18 cellular contexts compared by ENCODE assay signal in the genomic region with DNA sequence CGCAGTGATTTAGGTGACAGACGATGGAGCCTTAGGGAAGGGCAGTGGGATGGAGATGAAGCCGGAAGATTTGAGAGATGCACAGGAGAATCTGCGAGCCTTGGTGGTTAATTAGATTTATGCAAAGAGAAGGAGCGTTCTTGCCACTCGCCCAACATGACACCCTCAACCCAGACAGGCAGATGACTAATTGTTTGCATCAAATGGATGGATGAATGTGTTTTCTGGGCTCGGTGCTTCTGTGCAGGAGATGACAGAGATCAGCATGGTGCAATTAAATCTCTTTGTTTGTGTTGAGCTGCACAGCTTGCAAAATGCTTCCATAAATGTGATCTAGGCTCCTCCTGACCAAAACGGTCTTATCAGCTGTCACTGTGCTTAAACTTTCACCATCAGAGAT.
"Had no signal": no experiment of that assay in that cellular context is flagged by ENCODE, and none has a peak within 500 bp of the region (broad histone marks: within the 10 kb centered on the region; RNA-seq: fewer than 3 reads in every experiment).

No MANE protein-coding gene starts in this region.

- DNase-seq: activated CD4-positive, alpha-beta T cell treated with anti-CD3 and anti-CD28 coated beads, Interleukin-2, amount 10 ng/mL, durations not matched to agents 7 days and 5 days; activated CD8-positive, alpha-beta T cell treated with anti-CD3 and anti-CD28 coated beads, Interleukin-2, amount 10 ng/mL, durations not matched to agents 7 days and 5 days; activated naive CD4-positive, alpha-beta T cell treated with anti-CD3 and anti-CD28 coated beads for 36 hours; activated T-cell treated with anti-CD3 and anti-CD28 coated beads, Interleukin-2, amount 50 U/mL, for 4 hours; aorta; cerebellar nuclear complex; effector CD4-positive, alpha-beta T cell; immature natural killer cell; kidney glomerular epithelial cell; left ventricle myocardium inferior; mammary epithelial cell; nephron progenitor cell; retina; spleen; stimulated activated naive CD4-positive, alpha-beta T cell; T-helper 9 cell; thyroid gland had no signal

- H3K4me1 Mint-ChIP-seq: activated CD4-positive, alpha-beta T cell treated with anti-CD3 and anti-CD28 coated beads, Interleukin-2, amount 10 ng/mL, durations not matched to agents 7 days and 5 days; immature natural killer cell had no signal

- H3K4me3 Mint-ChIP-seq: activated CD4-positive, alpha-beta T cell treated with anti-CD3 and anti-CD28 coated beads, Interleukin-2, amount 10 ng/mL, durations not matched to agents 7 days and 5 days; activated CD8-positive, alpha-beta T cell treated with anti-CD3 and anti-CD28 coated beads, Interleukin-2, amount 10 ng/mL, durations not matched to agents 7 days and 5 days; activated naive CD4-positive, alpha-beta T cell treated with anti-CD3 and anti-CD28 coated beads for 36 hours; activated T-cell treated with anti-CD3 and anti-CD28 coated beads, Interleukin-2, amount 50 U/mL, for 4 hours; immature natural killer cell; nephron progenitor cell had no signal

- H3K36me3 Mint-ChIP-seq: immature natural killer cell had no signal

- H3K9me3 Mint-ChIP-seq: activated CD4-positive, alpha-beta T cell treated with anti-CD3 and anti-CD28 coated beads, Interleukin-2, amount 10 ng/mL, durations not matched to agents 7 days and 5 days; activated naive CD4-positive, alpha-beta T cell treated with anti-CD3 and anti-CD28 coated beads for 36 hours; activated T-cell treated with anti-CD3 and anti-CD28 coated beads, Interleukin-2, amount 50 U/mL, for 4 hours; immature natural killer cell; nephron progenitor cell had no signal

- H3K27ac Mint-ChIP-seq: activated CD4-positive, alpha-beta T cell treated with anti-CD3 and anti-CD28 coated beads, Interleukin-2, amount 10 ng/mL, durations not matched to agents 7 days and 5 days; activated CD8-positive, alpha-beta T cell treated with anti-CD3 and anti-CD28 coated beads, Interleukin-2, amount 10 ng/mL, durations not matched to agents 7 days and 5 days; activated naive CD4-positive, alpha-beta T cell treated with anti-CD3 and anti-CD28 coated beads for 36 hours; immature natural killer cell; nephron progenitor cell had no signal

- ATAC-seq: activated CD4-positive, CD25-positive, alpha-beta regulatory T cell treated with anti-CD3 and anti-CD28 coated beads, Interleukin-2, amount 50 U/mL, for 24 hours; activated CD8-positive, alpha-beta T cell treated with anti-CD3 and anti-CD28 coated beads, Interleukin-2, amount 10 ng/mL, durations not matched to agents 7 days and 5 days; activated T-cell treated with anti-CD3 and anti-CD28 coated beads, Interleukin-2, amount 50 U/mL, for 4 hours had no signal
